11 cellular contexts compared by ENCODE assay signal in genomic region chr2:120765911-120766757, GRCh38. TPM values are rescaled to one million over a fixed set of nuclear protein-coding genes. Genes with fewer than 3 reads are reported as not detected.
A peak's percentile ranks its signal among the peaks of the same experiment; 100 is the strongest.
DNase-seq lines count a peak whose midpoint lies in the region; ATAC-seq and TF ChIP-seq lines count a peak whose summit lies in the region.
"Had no signal": no experiment of that assay in that cellular context is flagged by ENCODE, and none has a peak within 500 bp of the region (broad histone marks: within the 10 kb centered on the region; RNA-seq: fewer than 3 reads in every experiment).

No MANE protein-coding gene starts in this region.

- TF ChIP-seq CTCF in breast epithelium (IDR thresholded peaks at IDR 0.05) (no peak), MCF 10A (IDR thresholded peaks at IDR 0.05; ENCODE audit: unreplicated experiment) (no peak), nephron progenitor cell (IDR thresholded peaks at IDR 0.05) (no peak)

- intact Hi-C loops in breast epithelium (cut with DNase I; ENCODE audit: low total_unique reads) = no loop called here
- intact Hi-C loops in MCF 10A (cut with micrococcal nuclease) = no loop called here
- intact Hi-C loops in aorta (cut with DNase I) = loop anchor here in 1 of 2 donors (2.0 kb wide), 1 partner anchor 29 kb away; no protein-coding TSS in a partner anchor

- H3K36me3 Mint-ChIP-seq in MCF 10A (ENCODE audit: insufficient read depth, unreplicated experiment) (no peaks in the 10 kb centered on the region), nephron progenitor cell (ENCODE audit: low read depth) (no peaks in the 10 kb centered on the region)

- no peak for TF ChIP-seq POLR2A in breast epithelium (IDR thresholded peaks at IDR 0.05)

- CTCF ChIA-PET in MCF 10A (lab: Yijun Ruan, JAX) = no interaction called here

- no peaks in the 10 kb centered on the region for H3K4me1 ChIP-seq in breast epithelium
- H3K4me1 ChIP-seq in aorta (ENCODE audit: control insufficient read depth in 1 of 2, insufficient read depth in 2 of 2, low read length in 2 of 2) = no peaks in the 10 kb centered on the region

- H3K4me3 Mint-ChIP-seq in MCF 10A (ENCODE audit: unreplicated experiment) (no peak overlapping the region), nephron progenitor cell (peak overlapping the region; percentile 56)

- BruUV-seq in MCF 10A (replicated peaks; lab: Mats Ljungman, UMichigan) = no TSS peak

- no peaks in the 10 kb centered on the region for H3K27me3 Mint-ChIP-seq in MCF 10A (ENCODE audit: insufficient read depth, unreplicated experiment)
- H3K27me3 Mint-ChIP-seq in nephron progenitor cell (ENCODE audit: low read depth, poor library complexity) = peaks cover 15% of the 10 kb centered on the region

- DNase-seq in breast epithelium (ENCODE audit: low spot score in 2 of 2) (peak in 1 of 2 donors; percentile 54), MCF 10A (ENCODE audit: unreplicated experiment) (no peak), fibroblast of peridontal ligament (ENCODE audit: extremely low read depth) (peak; percentile 62), nephron progenitor cell (peak; percentile 59), aorta (peak; percentile 88 to 89), NCI-H2029 treated with DMSO at 0.1 percent for 48 hours (lab: John Stamatoyannopoulos, UW) (no peak), mesenteric fat pad (ENCODE audit: low spot score) (no peak)
- DNase-seq: ACHN, mammary epithelial cell, NCI-H187 had no signal

- no peaks in the 10 kb centered on the region for H3K27me3 ChIP-seq in breast epithelium
- H3K27me3 ChIP-seq in aorta (ENCODE audit: control insufficient read depth in 1 of 2, insufficient read depth in 2 of 2, low read length in 1 of 2) = no peaks in the 10 kb centered on the region

- H3K9me3 ChIP-seq in breast epithelium (no peaks in the 10 kb centered on the region), aorta (ENCODE audit: control insufficient read depth, low read length) (no peaks in the 10 kb centered on the region)

- no peaks in the 10 kb centered on the region for H3K36me3 ChIP-seq in breast epithelium
- no peaks in the 10 kb centered on the region for H3K36me3 ChIP-seq in aorta (ENCODE audit: control insufficient read depth in 1 of 2, insufficient read depth in 2 of 2, low read length in 1 of 2)

- H3K4me1 Mint-ChIP-seq in MCF 10A (ENCODE audit: insufficient read depth, unreplicated experiment) (no peaks in the 10 kb centered on the region), nephron progenitor cell (peaks cover 88% of the 10 kb centered on the region)

- ATAC-seq in aorta (ENCODE audit: low FRiP score) = peak; percentile 65
- no peak for ATAC-seq in GM19395 (IDR thresholded peaks at IDR 0.05; ENCODE audit: unreplicated experiment)

- H3K27ac ChIP-seq in breast epithelium = peak overlapping the region; percentile 10 to 78
- no peak overlapping the region for H3K27ac ChIP-seq in aorta (ENCODE audit: low read depth in 1 of 2, low read length in 2 of 2)

- H3K9me3 Mint-ChIP-seq in MCF 10A (ENCODE audit: unreplicated experiment) (no peaks in the 10 kb centered on the region), nephron progenitor cell (no peaks in the 10 kb centered on the region)

- no peak overlapping the region for H3K27ac Mint-ChIP-seq in MCF 10A (ENCODE audit: low read depth, unreplicated experiment)
- peak overlapping the region; percentile 91 for H3K27ac Mint-ChIP-seq in nephron progenitor cell

- 56 to 58% methylated on average over 22 of the region's 22 CpGs for WGBS in aorta, 2 donors

- H3K4me3 ChIP-seq in breast epithelium (no peak overlapping the region), aorta (ENCODE audit: low read length in 2 of 2) (no peak overlapping the region)

- POLR2A ChIA-PET in MCF 10A (lab: Yijun Ruan, JAX) = no interaction called here

RNA-seq across cellular contexts. Expression of gene GLI2, which starts 30.5 kb away (rescaled TPM):
- total RNA-seq in breast epithelium (1 to 10 TPM in 2 of 3 donors, under 1 TPM in 1; 0.96 to 3.6 (median 1.0) TPM), MCF 10A (2022) (0.61 and 0.74 TPM in 2 replicates), aorta (10 to 100 TPM in 1 of 2 donors, 1 to 10 TPM in 1; 9.0 to 18.5 TPM), mesenteric fat pad (4.1 TPM)
- 1 to 10 TPM in 1 of 2 donors, under 1 TPM in 1; 0.88 to 1.9 TPM for polyA plus RNA-seq in aorta

Comparison
In these comparisons a context has a peak if more than half of its experiments do, and no peak if none do; other contexts are left out.
1. DNase-seq: peak in fibroblast of peridontal ligament (single experiment), nephron progenitor cell (single experiment) and aorta (2 of 2); none in MCF 10A (single experiment), NCI-H2029 treated with DMSO at 0.1 percent for 48 hours (single experiment) and mesenteric fat pad (single experiment).
2. H3K27ac ChIP-seq: peak in breast epithelium (2 of 2); none in aorta (0 of 2).